In genomic region chr10:688621-689426, GRCh38 we compare ENCODE assay signal across 8 cellular contexts. TPM values are rescaled to one million over a fixed set of nuclear protein-coding genes. Genes with fewer than 3 reads are reported as not detected.
DNase-seq lines count a peak whose midpoint lies in the region; ATAC-seq and TF ChIP-seq lines count a peak whose summit lies in the region.

No MANE protein-coding gene starts in this region.

- H3K4me1 ChIP-seq in duodenal mucosa (ENCODE audit: control insufficient read depth in 1 of 2, insufficient read depth in 2 of 2, low read length in 2 of 2) (peaks cover 10 to 14% of the 10 kb centered on the region in 2 donors), lung (ENCODE audit: control insufficient read depth in 2 of 2, insufficient read depth in 2 of 2, low read length in 2 of 2) (peaks cover 7 to 14% of the 10 kb centered on the region in 2 donors), upper lobe of right lung (peaks cover 4% of the 10 kb centered on the region)

- peak overlapping the region; percentile 63 to 70 for H3K9ac ChIP-seq in duodenal mucosa (ENCODE audit: low read depth in 1 of 2, low read length in 2 of 2)

- peaks cover 3 to 9% of the 10 kb centered on the region in 2 donors for H3K4me1 Mint-ChIP-seq in stimulated activated naive B cell treated with anti-CD40 and anti-IgM and Interleukin-4, amounts not matched to agents 10 μg/mL and 1 μg/mL and 100 μg/mL, for 72 hours

- intact Hi-C loops in upper lobe of right lung (cut with DNase I), result no loop called here

- H3K4me3 ChIP-seq in duodenal mucosa (ENCODE audit: low read depth in 1 of 2, low read length in 2 of 2), result peak overlapping the region; percentile 71 to 73
- H3K4me3 ChIP-seq in lung, result peak overlapping the region; percentile 84
- peak overlapping the region; percentile 65 for H3K4me3 ChIP-seq in upper lobe of right lung

- H3K27ac ChIP-seq in duodenal mucosa (ENCODE audit: low read depth, low read length), result peak overlapping the region; percentile 78
- peak overlapping the region; percentile 44 to 90 for H3K27ac ChIP-seq in lung (ENCODE audit: low read depth in 1 of 2, low read length in 1 of 2)
- H3K27ac ChIP-seq in upper lobe of right lung, result peak overlapping the region; percentile 68

- H3K27me3 ChIP-seq in duodenal mucosa (ENCODE audit: control insufficient read depth in 1 of 2, insufficient read depth in 2 of 2, low read length in 2 of 2), result no peaks in the 10 kb centered on the region
- no peaks in the 10 kb centered on the region for H3K27me3 ChIP-seq in lung (ENCODE audit: control insufficient read depth, insufficient read depth)
- H3K27me3 ChIP-seq in upper lobe of right lung, result no peaks in the 10 kb centered on the region

- H3K4me3 Mint-ChIP-seq in stimulated activated naive B cell treated with anti-CD40 and anti-IgM and Interleukin-4, amounts not matched to agents 10 μg/mL and 1 μg/mL and 100 μg/mL, for 72 hours, result no peak overlapping the region

- peaks cover 0 to 8% of the 10 kb centered on the region in 2 donors for H3K9me3 Mint-ChIP-seq in stimulated activated naive B cell treated with anti-CD40 and anti-IgM and Interleukin-4, amounts not matched to agents 10 μg/mL and 1 μg/mL and 100 μg/mL, for 72 hours

- H3K9me3 ChIP-seq in duodenal mucosa (ENCODE audit: control insufficient read depth in 1 of 2, low read length in 2 of 2) (no peaks in the 10 kb centered on the region), lung (ENCODE audit: control insufficient read depth in 2 of 2, insufficient read depth in 1 of 2, low read length in 1 of 2) (no peaks in the 10 kb centered on the region), upper lobe of right lung (no peaks in the 10 kb centered on the region)

- TF ChIP-seq CTCF in lung (IDR thresholded peaks at IDR 0.05; ENCODE audit: control extremely low read depth, extremely low read depth) (no peak), upper lobe of right lung (IDR thresholded peaks at IDR 0.05) (no peak)

- H3K36me3 ChIP-seq in duodenal mucosa (ENCODE audit: control insufficient read depth in 1 of 2, insufficient read depth in 2 of 2, low read length in 2 of 2), result no peaks in the 10 kb centered on the region
- no peaks in the 10 kb centered on the region for H3K36me3 ChIP-seq in lung (ENCODE audit: control insufficient read depth in 2 of 2, insufficient read depth in 2 of 2, low read length in 2 of 2)
- no peaks in the 10 kb centered on the region for H3K36me3 ChIP-seq in upper lobe of right lung

- H3K36me3 Mint-ChIP-seq in stimulated activated naive B cell treated with anti-CD40 and anti-IgM and Interleukin-4, amounts not matched to agents 10 μg/mL and 1 μg/mL and 100 μg/mL, for 72 hours, result peaks cover 0 to 3% of the 10 kb centered on the region in 2 donors

- H3K27ac Mint-ChIP-seq in stimulated activated naive B cell treated with anti-CD40 and anti-IgM and Interleukin-4, amounts not matched to agents 10 μg/mL and 1 μg/mL and 100 μg/mL, for 72 hours, result no peak overlapping the region

- no peak for ATAC-seq in lung (ENCODE audit: insufficient read depth, low FRiP score)
- peak; percentile 37 for ATAC-seq in upper lobe of right lung
- ATAC-seq in stimulated activated naive B cell treated with anti-CD40 and anti-IgM and Interleukin-4, amounts not matched to agents 10 μg/mL and 1 μg/mL and 100 μg/mL, for 72 hours (replicated peaks), result no peak
- ATAC-seq in GM21619 (IDR thresholded peaks at IDR 0.05; ENCODE audit: unreplicated experiment), result no peak

- peaks cover 51 to 57% of the 10 kb centered on the region in 2 donors for H3K27me3 Mint-ChIP-seq in stimulated activated naive B cell treated with anti-CD40 and anti-IgM and Interleukin-4, amounts not matched to agents 10 μg/mL and 1 μg/mL and 100 μg/mL, for 72 hours

- DNase-seq in AG08395 (ENCODE audit: low spot score) (peak; percentile 25), HuH-7.5 (ENCODE audit: low spot score) (peak; percentile 75), lung (ENCODE audit: low spot score) (no peak), upper lobe of right lung (no peak), Kasumi-1 (lab: John Stamatoyannopoulos, UW) (no peak)
- no peak for DNase-seq in stimulated activated naive B cell treated with anti-CD40 and anti-IgM and Interleukin-4, amounts not matched to agents 10 μg/mL and 1 μg/mL and 100 μg/mL, for 72 hours

- WGBS in lung, 2 donors, result 2% methylated on average over 56 to 85 of the region's 85 CpGs

RNA-seq across cellular contexts. Expression of gene DIP2C, which starts 0.6 kb away (rescaled TPM):
- total RNA-seq in lung (10 to 100 TPM; 15.2 to 20.0 TPM), upper lobe of right lung (17.3 TPM)
- polyA plus RNA-seq in lung, result 1 to 10 TPM; 3.6 to 3.9 TPM

Comparison
In these comparisons a context has a peak if more than half of its experiments do, and no peak if none do; other contexts are left out.
1. DNase-seq: peak in AG08395 (single experiment) and HuH-7.5 (single experiment); none in lung (single experiment), upper lobe of right lung (single experiment), stimulated activated naive B cell treated with anti-CD40 and anti-IgM and Interleukin-4, amounts not matched to agents 10 μg/mL and 1 μg/mL and 100 μg/mL, for 72 hours (single experiment) and Kasumi-1 (0 of 2).
2. Peak in every context shown above with its lines, with median percentiles within 50 percentile points of each other: H3K27ac ChIP-seq and H3K4me3 ChIP-seq.